Comparison of ENCODE assay signal across 14 cellular contexts in genomic region chr13:23928985-23929384, GRCh38. TPM values are rescaled to one million over a fixed set of nuclear protein-coding genes. Genes with fewer than 3 reads are reported as not detected.
A peak's percentile ranks its signal among the peaks of the same experiment; 100 is the strongest.
DNase-seq lines count a peak whose midpoint lies in the region; ATAC-seq, FAIRE-seq and TF ChIP-seq lines count a peak whose summit lies in the region.
"Had no signal": no experiment of that assay in that cellular context is flagged by ENCODE, and none has a peak within 500 bp of the region (broad histone marks: within the 10 kb centered on the region; RNA-seq: fewer than 3 reads in every experiment).

No MANE protein-coding gene starts in this region.

- H3K9me3 ChIP-seq in lower lobe of right lung: no peaks in the 10 kb centered on the region
- H3K9me3 ChIP-seq: esophagus squamous epithelium, spleen had no signal

- H3K27ac ChIP-seq in brain microvascular endothelial cell (peak overlapping the region; percentile 71), lower lobe of right lung (no peak overlapping the region)
- H3K27ac ChIP-seq: esophagus squamous epithelium, spleen had no signal

- H3K4me1 ChIP-seq in lower lobe of right lung: no peaks in the 10 kb centered on the region
- H3K4me1 ChIP-seq: esophagus squamous epithelium, spleen had no signal

- in situ Hi-C loops in brain microvascular endothelial cell (cut with HindIII; ENCODE audit: low pct_ligation_motif_present, low sequenced_read_pairs): no loop called here

- no peaks in the 10 kb centered on the region for H3K36me3 ChIP-seq in brain microvascular endothelial cell (replicated peaks)
- H3K36me3 ChIP-seq in lower lobe of right lung: no peaks in the 10 kb centered on the region
- H3K36me3 ChIP-seq: esophagus squamous epithelium, spleen had no signal

- no peaks in the 10 kb centered on the region for H3K27me3 ChIP-seq in brain microvascular endothelial cell (replicated peaks)
- no peaks in the 10 kb centered on the region for H3K27me3 ChIP-seq in lower lobe of right lung (ENCODE audit: low read depth)
- H3K27me3 ChIP-seq: esophagus squamous epithelium had no signal

- DNase-seq in AG10803 (ENCODE audit: low read depth): peak; percentile 69
- DNase-seq in HTR-8/SVneo (ENCODE audit: insufficient read length, low spot score): peak; percentile 42
- peak; percentile 79 for DNase-seq in brain microvascular endothelial cell
- DNase-seq in kidney glomerular epithelial cell (lab: John Stamatoyannopoulos, UW): peak; percentile 27
- no peak for DNase-seq in lower lobe of right lung
- no peak for DNase-seq in NCI-H2196 (lab: John Stamatoyannopoulos, UW; ENCODE audit: unreplicated experiment)
- no peak for DNase-seq in NCI-H2029 treated with DMSO at 0.1 percent for 48 hours (lab: John Stamatoyannopoulos, UW)
- no peak for DNase-seq in GM10266 (ENCODE audit: extremely low spot score)
- DNase-seq: aorta; CD4-positive, alpha-beta T cell; esophagus squamous epithelium; left cardiac atrium; spleen had no signal

- FAIRE-seq in HTR-8/SVneo (lab: Jason Lieb, UNC): no peak

- no peak for ATAC-seq in lower lobe of right lung
- ATAC-seq: GM23338, left cardiac atrium had no signal

- intact Hi-C loops in lower lobe of right lung (cut with DNase I): no loop called here

- no peak overlapping the region for H3K4me3 ChIP-seq in AG10803 (ENCODE audit: low read length)
- no peak overlapping the region for H3K4me3 ChIP-seq in brain microvascular endothelial cell (ENCODE audit: low read depth, low read length)
- no peak overlapping the region for H3K4me3 ChIP-seq in lower lobe of right lung
- H3K4me3 ChIP-seq: esophagus squamous epithelium, GM23338, spleen had no signal

- no peak for TF ChIP-seq CTCF in AG10803 (conservative IDR thresholded peaks at IDR 0.05; ENCODE audit: low read length)
- no peak for TF ChIP-seq CTCF in brain microvascular endothelial cell (IDR thresholded peaks at IDR 0.05; ENCODE audit: low read depth, low read length, missing control alignments)
- no peak for TF ChIP-seq CTCF in lower lobe of right lung (IDR thresholded peaks at IDR 0.05)
- no peak for TF ChIP-seq CTCF in GM10266 (IDR thresholded peaks at IDR 0.05; ENCODE audit: control insufficient read depth, insufficient read depth, low read depth, missing control alignments)

RNA-seq across cellular contexts. Expression of gene C1QTNF9B, which starts 31.7 kb away (rescaled TPM):
- total RNA-seq in lower lobe of right lung: not detected
- total RNA-seq: CD4-positive, alpha-beta T cell; esophagus squamous epithelium had no signal

RNA-seq across cellular contexts. Expression of gene MIPEP, which starts 39.8 kb away (rescaled TPM):
- 18.4 TPM for total RNA-seq in lower lobe of right lung

Comparison
In these comparisons a context has a peak if more than half of its experiments do, and no peak if none do; other contexts are left out.
1. DNase-seq: peak in AG10803 (single experiment), HTR-8/SVneo (single experiment), brain microvascular endothelial cell (single experiment) and kidney glomerular epithelial cell (single experiment); none in lower lobe of right lung (single experiment), NCI-H2196 (single experiment), NCI-H2029 treated with DMSO at 0.1 percent for 48 hours (single experiment) and GM10266 (single experiment).